In genomic region chr5:132081458-132081857, GRCh38 we compare ENCODE assay signal across 22 cellular contexts. TPM values are rescaled to one million over a fixed set of nuclear protein-coding genes. Genes with fewer than 3 reads are reported as not detected.
DNase-seq lines count a peak whose midpoint lies in the region; ATAC-seq and TF ChIP-seq lines count a peak whose summit lies in the region.
"Had no signal": no experiment of that assay in that cellular context is flagged by ENCODE, and none has a peak within 500 bp of the region (broad histone marks: within the 10 kb centered on the region; RNA-seq: fewer than 3 reads in every experiment).

No MANE protein-coding gene starts in this region.

- peaks cover 12% of the 10 kb centered on the region for H3K4me1 ChIP-seq in osteoblast (ENCODE audit: insufficient read depth, low read length)
- H3K4me1 ChIP-seq in left ventricle myocardium inferior: peaks cover 11% of the 10 kb centered on the region

- CTCF ChIA-PET in activated CD8-positive, alpha-beta T cell treated with anti-CD3 and anti-CD28 coated beads, Interleukin-2, amount 10 ng/mL, durations not matched to agents 7 days and 5 days (lab: Charles Lee): interaction anchor here (0.8 to 1.5 kb wide), 4 partner anchors 19 to 108 kb away, joined by 3 to 6 read pairs (median 4); no protein-coding TSS in a partner anchor

- no peaks in the 10 kb centered on the region for H3K79me2 ChIP-seq in osteoblast (ENCODE audit: insufficient read depth, low read length)

- no peak for TF ChIP-seq CTCF in osteoblast (IDR thresholded peaks at IDR 0.05; ENCODE audit: extremely low read depth, low read depth, low read length)
- TF ChIP-seq CTCF in left ventricle myocardium inferior (IDR thresholded peaks at IDR 0.05; ENCODE audit: borderline replicate concordance): no peak

- H3K9me3 Mint-ChIP-seq in T-helper 1 cell treated with Interleukin-12 subunit alpha and Interleukin-12 subunit beta and Interleukin-4 antibody, amounts not matched to agents 30 μg/mL and 1 μg/mL, for 36 hours: no peaks in the 10 kb centered on the region
- H3K9me3 Mint-ChIP-seq in activated T-cell treated with anti-CD3 and anti-CD28 coated beads, Interleukin-2, amount 50 U/mL, for 24 hours: no peaks in the 10 kb centered on the region
- H3K9me3 Mint-ChIP-seq in activated CD8-positive, alpha-beta T cell treated with anti-CD3 and anti-CD28 coated beads, Interleukin-2, amount 10 ng/mL, durations not matched to agents 7 days and 5 days (ENCODE audit: insufficient read depth): no peaks in the 10 kb centered on the region
- H3K9me3 Mint-ChIP-seq: CD8-positive, alpha-beta memory T cell; IgD-negative memory B cell had no signal

- H3K27ac Mint-ChIP-seq in T-helper 1 cell treated with Interleukin-12 subunit alpha and Interleukin-12 subunit beta and Interleukin-4 antibody, amounts not matched to agents 30 μg/mL and 1 μg/mL, for 36 hours: peak overlapping the region; percentile 63
- peak overlapping the region; percentile 22 for H3K27ac Mint-ChIP-seq in activated T-cell treated with anti-CD3 and anti-CD28 coated beads, Interleukin-2, amount 50 U/mL, for 24 hours
- peak overlapping the region; percentile 62 for H3K27ac Mint-ChIP-seq in activated CD8-positive, alpha-beta T cell treated with anti-CD3 and anti-CD28 coated beads, Interleukin-2, amount 10 ng/mL, durations not matched to agents 7 days and 5 days
- H3K27ac Mint-ChIP-seq: IgD-negative memory B cell had no signal

- H2AFZ ChIP-seq in osteoblast (ENCODE audit: low read length): no peak overlapping the region
- H2AFZ ChIP-seq: PC-9 had no signal

- H3K27ac ChIP-seq in osteoblast (ENCODE audit: low read depth, low read length): no peak overlapping the region
- no peak overlapping the region for H3K27ac ChIP-seq in left ventricle myocardium inferior (replicated peaks)
- H3K27ac ChIP-seq: 22Rv1; BLaER1 treated with 17β-estradiol and CSF1 and Interleukin-3, amounts not matched to agents 10 nM and 100 nM; PC-9 had no signal

- no peak overlapping the region for H3K4me3 Mint-ChIP-seq in T-helper 1 cell treated with Interleukin-12 subunit alpha and Interleukin-12 subunit beta and Interleukin-4 antibody, amounts not matched to agents 30 μg/mL and 1 μg/mL, for 36 hours
- no peak overlapping the region for H3K4me3 Mint-ChIP-seq in activated T-cell treated with anti-CD3 and anti-CD28 coated beads, Interleukin-2, amount 50 U/mL, for 24 hours
- H3K4me3 Mint-ChIP-seq in activated CD8-positive, alpha-beta T cell treated with anti-CD3 and anti-CD28 coated beads, Interleukin-2, amount 10 ng/mL, durations not matched to agents 7 days and 5 days: no peak overlapping the region
- H3K4me3 Mint-ChIP-seq: CD8-positive, alpha-beta memory T cell; IgD-negative memory B cell had no signal

- no peaks in the 10 kb centered on the region for H3K9me3 ChIP-seq in osteoblast (ENCODE audit: low read depth, low read length)
- H3K9me3 ChIP-seq in left ventricle myocardium inferior (replicated peaks): no peaks in the 10 kb centered on the region
- H3K9me3 ChIP-seq: BLaER1 treated with 17β-estradiol and CSF1 and Interleukin-3, amounts not matched to agents 10 nM and 100 nM had no signal

- H3K4me1 Mint-ChIP-seq in T-helper 1 cell treated with Interleukin-12 subunit alpha and Interleukin-12 subunit beta and Interleukin-4 antibody, amounts not matched to agents 30 μg/mL and 1 μg/mL, for 36 hours (ENCODE audit: low read depth): peaks cover 64% of the 10 kb centered on the region
- H3K4me1 Mint-ChIP-seq in activated T-cell treated with anti-CD3 and anti-CD28 coated beads, Interleukin-2, amount 50 U/mL, for 24 hours (ENCODE audit: low read depth): peaks cover 76% of the 10 kb centered on the region
- H3K4me1 Mint-ChIP-seq in activated CD8-positive, alpha-beta T cell treated with anti-CD3 and anti-CD28 coated beads, Interleukin-2, amount 10 ng/mL, durations not matched to agents 7 days and 5 days (ENCODE audit: low read depth): peaks cover 65% of the 10 kb centered on the region

- H3K27me3 ChIP-seq in osteoblast (ENCODE audit: insufficient read depth, low read length) (no peaks in the 10 kb centered on the region), left ventricle myocardium inferior (ENCODE audit: low read depth) (no peaks in the 10 kb centered on the region)

- H3K36me3 ChIP-seq in osteoblast (ENCODE audit: insufficient read depth, low read length) (no peaks in the 10 kb centered on the region), left ventricle myocardium inferior (no peaks in the 10 kb centered on the region)
- H3K36me3 ChIP-seq: BLaER1 treated with 17β-estradiol and CSF1 and Interleukin-3, amounts not matched to agents 10 nM and 100 nM had no signal

- intact Hi-C loops in left ventricle myocardium inferior (cut with micrococcal nuclease): no loop called here

- H3K4me3 ChIP-seq in osteoblast (ENCODE audit: insufficient read depth, low read length) (no peak overlapping the region), left ventricle myocardium inferior (no peak overlapping the region)
- H3K4me3 ChIP-seq: BLaER1 treated with 17β-estradiol and CSF1 and Interleukin-3, amounts not matched to agents 10 nM and 100 nM; PC-9 had no signal

- H3K36me3 Mint-ChIP-seq in T-helper 1 cell treated with Interleukin-12 subunit alpha and Interleukin-12 subunit beta and Interleukin-4 antibody, amounts not matched to agents 30 μg/mL and 1 μg/mL, for 36 hours (ENCODE audit: low read depth): peaks cover 6% of the 10 kb centered on the region
- peaks cover under 1% of the 10 kb centered on the region for H3K36me3 Mint-ChIP-seq in activated T-cell treated with anti-CD3 and anti-CD28 coated beads, Interleukin-2, amount 50 U/mL, for 24 hours (ENCODE audit: low read depth)
- H3K36me3 Mint-ChIP-seq in activated CD8-positive, alpha-beta T cell treated with anti-CD3 and anti-CD28 coated beads, Interleukin-2, amount 10 ng/mL, durations not matched to agents 7 days and 5 days (ENCODE audit: low read depth): no peaks in the 10 kb centered on the region

- ATAC-seq in activated CD8-positive, alpha-beta T cell treated with anti-CD3 and anti-CD28 coated beads, Interleukin-2, amount 10 ng/mL, durations not matched to agents 7 days and 5 days: no peak
- ATAC-seq in HG02840 (IDR thresholded peaks at IDR 0.05; ENCODE audit: low FRiP score, unreplicated experiment): no peak

- DNase-seq in T-helper 1 cell: no peak
- DNase-seq in activated T-cell treated with anti-CD3 and anti-CD28 coated beads, Interleukin-2, amount 50 U/mL, for 24 hours: no peak
- DNase-seq in activated T-cell treated with anti-CD3 and anti-CD28 coated beads for 4 hours: no peak
- no peak for DNase-seq in activated CD8-positive, alpha-beta T cell treated with anti-CD3 and anti-CD28 coated beads, Interleukin-2, amount 10 ng/mL, durations not matched to agents 7 days and 5 days
- DNase-seq in osteoblast (ENCODE audit: insufficient read length, low spot score, missing footprints): peak; percentile 55
- no peak for DNase-seq in left ventricle myocardium inferior
- DNase-seq: CD8-positive, alpha-beta memory T cell; GDM1; NCI-H1105; NCI-H146; NCI-H2029; NCI-H2227 treated with DMSO at 0.1 percent for 48 hours; NCI-H510A; PC-9; RPMI8226; SHP77 had no signal

- no peak overlapping the region for H3K4me2 ChIP-seq in osteoblast (ENCODE audit: insufficient read depth, low read length)
- H3K4me2 ChIP-seq: BLaER1 treated with 17β-estradiol and CSF1 and Interleukin-3, amounts not matched to agents 10 nM and 100 nM; PC-9 had no signal

- POLR2A ChIA-PET in activated CD8-positive, alpha-beta T cell treated with anti-CD3 and anti-CD28 coated beads, Interleukin-2, amount 10 ng/mL, durations not matched to agents 7 days and 5 days (lab: Charles Lee): no interaction called here

- no peaks in the 10 kb centered on the region for H4K20me1 ChIP-seq in osteoblast (ENCODE audit: insufficient read depth, low read length)

- H3K27me3 Mint-ChIP-seq in T-helper 1 cell treated with Interleukin-12 subunit alpha and Interleukin-12 subunit beta and Interleukin-4 antibody, amounts not matched to agents 30 μg/mL and 1 μg/mL, for 36 hours (ENCODE audit: low read depth): no peaks in the 10 kb centered on the region
- no peaks in the 10 kb centered on the region for H3K27me3 Mint-ChIP-seq in activated T-cell treated with anti-CD3 and anti-CD28 coated beads, Interleukin-2, amount 50 U/mL, for 24 hours
- no peaks in the 10 kb centered on the region for H3K27me3 Mint-ChIP-seq in activated CD8-positive, alpha-beta T cell treated with anti-CD3 and anti-CD28 coated beads, Interleukin-2, amount 10 ng/mL, durations not matched to agents 7 days and 5 days (ENCODE audit: low read depth)
- H3K27me3 Mint-ChIP-seq: IgD-negative memory B cell had no signal

RNA-seq across cellular contexts. Expression of gene CSF2, which starts 7.9 kb away (rescaled TPM):
- under 1 TPM; 0.55 to 0.61 TPM for total RNA-seq in activated CD8-positive, alpha-beta T cell treated with anti-CD3 and anti-CD28 coated beads, Interleukin-2, amount 10 ng/mL, durations not matched to agents 7 days and 5 days
- total RNA-seq in osteoblast: not detected in 2 replicates
- not detected for total RNA-seq in left ventricle myocardium inferior
- total RNA-seq: PC-9 had no signal

RNA-seq across cellular contexts. Expression of gene IL3, which starts 21.0 kb away (rescaled TPM):
- total RNA-seq in activated CD8-positive, alpha-beta T cell treated with anti-CD3 and anti-CD28 coated beads, Interleukin-2, amount 10 ng/mL, durations not matched to agents 7 days and 5 days: not detected
- total RNA-seq in osteoblast (not detected in 2 replicates), left ventricle myocardium inferior (not detected)
- total RNA-seq: H4, PC-9 had no signal
